In the genomic region with DNA sequence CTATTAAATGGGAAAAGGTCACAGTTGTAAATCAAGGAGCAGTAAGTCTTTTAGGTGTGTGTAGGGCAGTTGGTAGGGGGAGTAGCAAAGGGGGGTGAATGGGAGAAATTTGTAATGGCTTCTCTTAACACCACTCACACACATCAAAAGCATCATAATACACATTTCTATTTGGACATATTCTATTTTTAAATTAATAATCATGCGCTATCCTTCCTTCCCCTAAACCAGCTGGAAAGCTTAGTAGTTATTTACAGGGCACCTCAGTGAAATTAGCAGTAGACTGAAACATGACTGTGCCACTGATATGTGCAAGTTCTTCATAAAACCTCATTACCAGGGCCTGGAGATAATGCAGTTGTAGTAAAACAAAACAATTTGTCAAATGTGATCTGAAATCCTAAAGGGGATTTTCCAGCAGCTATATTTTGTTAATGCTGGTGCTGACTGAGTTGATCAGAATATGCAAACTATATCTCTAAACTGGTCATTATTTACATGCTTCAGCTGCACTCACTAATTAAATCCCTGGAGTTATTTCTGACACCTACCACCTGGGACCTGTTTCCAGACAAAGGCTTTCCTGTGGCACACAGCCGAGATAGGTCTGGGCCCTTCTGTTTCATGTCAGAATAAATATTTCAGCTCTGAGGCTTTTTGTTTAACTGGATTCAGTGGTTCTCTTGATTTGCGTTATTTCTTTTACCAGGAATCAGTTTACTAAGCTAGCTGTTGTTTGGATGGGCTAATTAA, we compare ENCODE assay signal across 27 cellular contexts.
A peak's percentile ranks its signal among the peaks of the same experiment; 100 is the strongest.
DNase-seq lines count a peak whose midpoint lies in the region; ATAC-seq lines count a peak whose summit lies in the region.
"Had no signal": no experiment of that assay in that cellular context is flagged by ENCODE, and none has a peak within 500 bp of the region (broad histone marks: within the 10 kb centered on the region; RNA-seq: fewer than 3 reads in every experiment).

No MANE protein-coding gene starts in this region.

- peak; percentile 21 for DNase-seq in NCI-H1436 treated with DMSO at 0.1 percent for 48 hours (lab: John Stamatoyannopoulos, UW)
- DNase-seq in NCI-H774 (lab: John Stamatoyannopoulos, UW) = peak; percentile 59
- DNase-seq in mesendoderm = peak; percentile 7
- DNase-seq in NCI-H2227 (lab: John Stamatoyannopoulos, UW; ENCODE audit: unreplicated experiment) = no peak
- no peak for DNase-seq in D341Med (ENCODE audit: low spot score)
- DNase-seq in AG08396 (ENCODE audit: low spot score) = no peak
- DNase-seq: activated CD8-positive, alpha-beta memory T cell treated with anti-CD3 and anti-CD28 coated beads for 24 hours; activated naive CD4-positive, alpha-beta T cell treated with Interleukin-2 at 50 U/mL for 16 hours; activated T-cell treated with anti-CD3 and anti-CD28 coated beads, Interleukin-2, amount 50 U/mL, for 4 hours; adrenal gland; brain microvascular endothelial cell; colonic mucosa; esophagus squamous epithelium; GM23248; HFFc6; hypothalamus; mucosa of descending colon; NCI-H187; pancreas; right lobe of liver; stimulated activated CD4-positive, alpha-beta T cell treated with anti-CD3 and anti-CD28 coated beads, Interleukin-12 subunit alpha, Interleukin-12 subunit beta, amount 100 ng/mL, for 4 hours; stimulated activated CD4-positive, alpha-beta T cell treated with anti-CD3 and anti-CD28 coated beads, Interleukin-4, amount 100 ng/mL, for 4 hours; stimulated activated naive CD4-positive, alpha-beta T cell treated with Interleukin-2 at 50 U/mL for 16 hours; T-helper 2 cell; testis had no signal

- no peak overlapping the region for H2BK120ac ChIP-seq in mesendoderm (ENCODE audit: low read depth, low read length)

- H2BK5ac ChIP-seq in mesendoderm (ENCODE audit: low read length) = no peak overlapping the region

- no peak overlapping the region for H3K27ac ChIP-seq in mesendoderm (ENCODE audit: low read depth, low read length)
- H3K27ac ChIP-seq: adrenal gland, brain microvascular endothelial cell, colonic mucosa, esophagus squamous epithelium, GM23248, pancreas, right lobe of liver, testis had no signal

- H3K23ac ChIP-seq in mesendoderm (ENCODE audit: low read length) = no peak overlapping the region

- H3K18ac ChIP-seq in mesendoderm (ENCODE audit: low read length) = no peak overlapping the region

- H4K5ac ChIP-seq in mesendoderm (ENCODE audit: low read length) = no peak overlapping the region

- H3K27me3 ChIP-seq in mesendoderm (ENCODE audit: insufficient read depth, low read length, poor library complexity) = no peaks in the 10 kb centered on the region
- H3K27me3 ChIP-seq: adrenal gland, brain microvascular endothelial cell, colonic mucosa, esophagus squamous epithelium, pancreas, right lobe of liver, testis had no signal

- no CpG with 5 or more reads among the region's 3 CpGs for WGBS in mesendoderm (ENCODE audit: extremely low coverage, insufficient coverage, low lambda C conversion rate)

- H3K4me1 ChIP-seq in mesendoderm (ENCODE audit: control insufficient read depth, low read depth, low read length) = peaks cover 2% of the 10 kb centered on the region
- H3K4me1 ChIP-seq: adrenal gland, colonic mucosa, pancreas, right lobe of liver, testis had no signal

- H4K8ac ChIP-seq in mesendoderm (ENCODE audit: low read depth, low read length) = no peak overlapping the region

- H2AK5ac ChIP-seq in mesendoderm (ENCODE audit: low read length) = no peak overlapping the region

- no peak overlapping the region for H3K56ac ChIP-seq in mesendoderm (ENCODE audit: low read length)

- H3K79me2 ChIP-seq in mesendoderm (ENCODE audit: control insufficient read depth, insufficient read depth, low read length) = no peaks in the 10 kb centered on the region

- H2BK15ac ChIP-seq in mesendoderm (replicated peaks; ENCODE audit: low read depth) = no peak overlapping the region

- no peak overlapping the region for H3K9ac ChIP-seq in mesendoderm (ENCODE audit: low read length)
- H3K9ac ChIP-seq: GM23248 had no signal

- no peak overlapping the region for H3K4ac ChIP-seq in mesendoderm (ENCODE audit: low read depth, low read length)

- H3K36me3 ChIP-seq in mesendoderm (ENCODE audit: control insufficient read depth, insufficient read depth, low read length) = no peaks in the 10 kb centered on the region
- H3K36me3 ChIP-seq: adrenal gland, brain microvascular endothelial cell, colonic mucosa, esophagus squamous epithelium, pancreas, right lobe of liver had no signal

- no peaks in the 10 kb centered on the region for H3K79me1 ChIP-seq in mesendoderm (ENCODE audit: low read length)

- no peak overlapping the region for H3K4me2 ChIP-seq in mesendoderm (ENCODE audit: low read length)

- no peak overlapping the region for H3K4me3 ChIP-seq in mesendoderm (ENCODE audit: low read length)
- H3K4me3 ChIP-seq: adrenal gland, colonic mucosa, esophagus squamous epithelium, GM23248, mucosa of descending colon, pancreas, right lobe of liver, testis had no signal

- peak; percentile 52 for ATAC-seq in HG03432 (IDR thresholded peaks at IDR 0.05; ENCODE audit: unreplicated experiment)
- ATAC-seq: activated T-cell treated with anti-CD3 and anti-CD28 coated beads, Interleukin-2, amount 50 U/mL, for 4 hours; mucosa of descending colon; pancreas; right lobe of liver; SK-N-SH treated with all-trans-retinoic acid at 6 μM for 48 hours had no signal

Comparison
In these comparisons a context has a peak if more than half of its experiments do, and no peak if none do; other contexts are left out.
1. DNase-seq: peak in NCI-H1436 treated with DMSO at 0.1 percent for 48 hours (single experiment), NCI-H774 (single experiment) and mesendoderm (single experiment); none in NCI-H2227 (single experiment), D341Med (single experiment) and AG08396 (single experiment).